Comparison of ENCODE assay signal across 10 cellular contexts in genomic region chr11:130193551-130193950, GRCh38. TPM values are rescaled to one million over a fixed set of nuclear protein-coding genes. Genes with fewer than 3 reads are reported as not detected.
A peak's percentile ranks its signal among the peaks of the same experiment; 100 is the strongest.
DNase-seq lines count a peak whose midpoint lies in the region; ATAC-seq, FAIRE-seq and TF ChIP-seq lines count a peak whose summit lies in the region.
"Not testable (repeated sequence)": the region's sequence is repeated elsewhere in the genome, so short reads cannot be mapped to it uniquely, and the experiment has no call there.
"Had no signal": no experiment of that assay in that cellular context is flagged by ENCODE, and none has a peak within 500 bp of the region (broad histone marks: within the 10 kb centered on the region; RNA-seq: fewer than 3 reads in every experiment).

No MANE protein-coding gene starts in this region.

- ATAC-seq in HepG2, result not testable (repeated sequence)

- BruUV-seq in HepG2 (replicated peaks; lab: Mats Ljungman, UMichigan), result not testable (repeated sequence)

- not testable (repeated sequence) for H3K79me2 ChIP-seq in hepatocyte; HepG2 (ENCODE audit: insufficient read depth, low read length)

- FAIRE-seq in colon (lab: Jason Lieb, UNC) (peak; percentile 92), small intestine (lab: Jason Lieb, UNC) (peak; percentile 98)
- not testable (repeated sequence) for FAIRE-seq in HepG2 (lab: Jason Lieb, UNC)

- TF ChIP-seq EP300 in HepG2 (IDR thresholded peaks at IDR 0.05; ENCODE audit: low read depth in 2 of 2, low read length in 2 of 2); HepG2 (CRISPR knock-in tag; IDR thresholded peaks at IDR 0.05; ENCODE audit: borderline replicate concordance): not testable (repeated sequence)

- H4K20me1 ChIP-seq in hepatocyte (ENCODE audit: insufficient read depth, poor library complexity, severe bottlenecking); HepG2 (ENCODE audit: insufficient read depth, low read length): not testable (repeated sequence)

- not testable (repeated sequence) for H3K4me2 ChIP-seq in hepatocyte; HepG2 (ENCODE audit: low read depth, low read length)

- in situ Hi-C loops in HepG2 (cut with HindIII; ENCODE audit: extremely low pct_ligation_motif_present, low pct_unique_long_range_greater_than_20kb), result not testable (repeated sequence)

- POLR2A ChIA-PET in HepG2 (lab: Yijun Ruan, JAX), result interaction anchor here (0.7 to 2.6 kb wide), 7 partner anchors 8 to 50 kb away, joined by 3 to 33 read pairs (median 4); no protein-coding TSS in a partner anchor

- 94% methylated on average over 14 of the region's 14 CpGs for WGBS in hepatocyte (ENCODE audit: low lambda C conversion rate, missing lambda C conversion rate)
- 89% methylated on average over 14 of the region's 14 CpGs for WGBS in HepG2 (ENCODE audit: low lambda C conversion rate)
- WGBS in small intestine, 3 donors, result 51 to 79% (median 59%) methylated on average over 14 of the region's 14 CpGs

- H3K9me2 ChIP-seq in hepatocyte (replicated peaks; ENCODE audit: insufficient read depth), result not testable (repeated sequence)

- H3K9ac ChIP-seq in duodenal mucosa (ENCODE audit: low read depth in 1 of 2, low read length in 2 of 2); mucosa of rectum (ENCODE audit: low read depth in 1 of 2, low read length in 2 of 2): not testable (repeated sequence)
- H3K9ac ChIP-seq in HepG2 (ENCODE audit: insufficient read depth, low read depth, low read length), result peak overlapping the region; percentile 12; the same call in 1 of the 2 replicates

- H2AFZ ChIP-seq in hepatocyte; HepG2 (ENCODE audit: low read length): not testable (repeated sequence)

- CTCF ChIA-PET in HepG2 (lab: Yijun Ruan, JAX; ENCODE audit: low intra/inter-chr PET ratio, low total read pairs), result not testable (repeated sequence)

- TF ChIP-seq POLR2A in Peyer's patch (IDR thresholded peaks at IDR 0.05); HepG2 (IDR thresholded peaks at IDR 0.05; ENCODE audit: insufficient read depth in 1 of 2, low read depth in 2 of 2, low read length in 2 of 2): not testable (repeated sequence)

- TF ChIP-seq RAD21 in HepG2 (CRISPR knock-in tag; IDR thresholded peaks at IDR 0.05), result not testable (repeated sequence)

- H3K9me3 ChIP-seq in Peyer's patch; duodenal mucosa (ENCODE audit: control insufficient read depth in 1 of 2, low read length in 2 of 2); hepatocyte (ENCODE audit: low read depth); HepG2 (ENCODE audit: low read length); mucosa of rectum (ENCODE audit: control insufficient read depth in 2 of 2, low read length in 2 of 2); small intestine (ENCODE audit: control insufficient read depth, low read depth): not testable (repeated sequence)

- peaks cover 0 to 63% (median 0%) of the 10 kb centered on the region in 3 donors for H3K36me3 ChIP-seq in Peyer's patch
- peaks cover 26 to 69% of the 10 kb centered on the region in 2 donors for H3K36me3 ChIP-seq in duodenal mucosa (ENCODE audit: control insufficient read depth in 1 of 2, insufficient read depth in 2 of 2, low read length in 2 of 2)
- H3K36me3 ChIP-seq in hepatocyte (replicated peaks; ENCODE audit: insufficient read depth, low read depth); HepG2 (replicated peaks in 1 of 2; ENCODE audit: control insufficient read depth in 1 of 2, insufficient read depth in 2 of 2, low read length in 2 of 2): not testable (repeated sequence)
- peaks cover 54 to 56% of the 10 kb centered on the region in 2 donors for H3K36me3 ChIP-seq in mucosa of rectum (ENCODE audit: control insufficient read depth in 2 of 2, insufficient read depth in 2 of 2, low read length in 2 of 2)
- peaks cover 5 to 28% of the 10 kb centered on the region in 2 donors for H3K36me3 ChIP-seq in small intestine (ENCODE audit: control insufficient read depth in 2 of 2, insufficient read depth in 2 of 2, low read length in 2 of 2)

- H3K27ac ChIP-seq in Peyer's patch, result peak overlapping the region in 3 of 4 donors; percentile 46 to 99 (median 98)
- H3K27ac ChIP-seq in duodenal mucosa (ENCODE audit: low read depth, low read length), result peak overlapping the region; percentile 62
- peak overlapping the region; percentile 50 for H3K27ac ChIP-seq in hepatocyte
- H3K27ac ChIP-seq in HepG2 (ENCODE audit: extremely low read length, insufficient read depth, low read length), result peak overlapping the region; percentile 72
- H3K27ac ChIP-seq in mucosa of rectum (ENCODE audit: low read depth in 2 of 2, low read length in 2 of 2), result peak overlapping the region; percentile 2 to 48
- peak overlapping the region in 1 of 2 donors; percentile 54 for H3K27ac ChIP-seq in small intestine (ENCODE audit: low read depth in 1 of 2, low read length in 1 of 2)

- H3K4me3 ChIP-seq in Peyer's patch; duodenal mucosa (ENCODE audit: low read depth in 1 of 2, low read length in 2 of 2); hepatocyte; HepG2 (replicated peaks in 1 of 3; ENCODE audit: insufficient read depth in 1 of 3, low read depth in 2 of 3, low read length in 3 of 3); mucosa of rectum (ENCODE audit: low read length in 2 of 2); small intestine (ENCODE audit: low read depth in 1 of 2, low read length in 2 of 2): not testable (repeated sequence)

- not testable (repeated sequence) for H3K27me3 ChIP-seq in Peyer's patch; duodenal mucosa (ENCODE audit: control insufficient read depth in 1 of 2, insufficient read depth in 2 of 2, low read length in 2 of 2); hepatocyte; HepG2 (ENCODE audit: control insufficient read depth in 1 of 2, insufficient read depth in 2 of 2, low read length in 2 of 2); mucosa of rectum (ENCODE audit: control insufficient read depth in 2 of 2, insufficient read depth in 2 of 2, low read length in 2 of 2); small intestine (ENCODE audit: control insufficient read depth in 2 of 2, insufficient read depth in 2 of 2, low read length in 2 of 2)

- H3K4me1 ChIP-seq in Peyer's patch (peaks cover 0 to 28% (median 8%) of the 10 kb centered on the region in 4 donors), duodenal mucosa (ENCODE audit: control insufficient read depth in 1 of 2, insufficient read depth in 2 of 2, low read length in 2 of 2) (peaks cover 35 to 37% of the 10 kb centered on the region in 2 donors), HepG2 (ENCODE audit: insufficient read depth, low read length) (peaks cover 50% of the 10 kb centered on the region), mucosa of rectum (ENCODE audit: control insufficient read depth in 2 of 2, insufficient read depth in 2 of 2, low read length in 2 of 2) (peaks cover 20 to 30% of the 10 kb centered on the region in 2 donors)
- H3K4me1 ChIP-seq in hepatocyte (ENCODE audit: insufficient read depth); small intestine (ENCODE audit: control insufficient read depth in 2 of 2, insufficient read depth in 1 of 2, low read depth in 1 of 2, low read length in 1 of 2): not testable (repeated sequence)

- DNase-seq in Peyer's patch (peak in 1 of 3 donors; percentile 66), small intestine (peak; percentile 50)
- DNase-seq in hepatocyte (ENCODE audit: low spot score); HepG2 (ENCODE audit: low spot score): not testable (repeated sequence)

- intact Hi-C loops in HepG2 (cut with micrococcal nuclease; ENCODE audit: unreplicated experiment), result not testable (repeated sequence)

- TF ChIP-seq CTCF in Peyer's patch (IDR thresholded peaks at IDR 0.05); hepatocyte (IDR thresholded peaks at IDR 0.05; ENCODE audit: poor library complexity); HepG2 (CRISPR knock-in tag; IDR thresholded peaks at IDR 0.05): not testable (repeated sequence)

RNA-seq across cellular contexts. Expression of gene ST14, which starts 34.0 kb away (rescaled TPM):
- total RNA-seq in Peyer's patch, result 100 to 1,000 TPM; 104 to 469 (median 424) TPM
- 80.8 and 85.2 TPM in 2 replicates for total RNA-seq in hepatocyte
- 81.4 and 93.3 TPM in 2 replicates for polyA plus RNA-seq in hepatocyte
- total RNA-seq in HepG2 (2016; rRNA removed; fragmentation: Illumina TruSeq; extraction: Trizol), result 0.69 and 1.4 TPM in 2 replicates
- 0.26 and 0.30 TPM in 2 replicates for total RNA-seq in HepG2 (2016; cell fraction: cytosol; rRNA removed; fragmentation: Illumina TruSeq; extraction: Trizol; ENCODE audit: low read depth)
- total RNA-seq in HepG2 (2016; cell fraction: insoluble cytoplasmic fraction; rRNA removed; fragmentation: Illumina TruSeq; extraction: Trizol), result 0.55 and 1.3 TPM in 2 replicates
- 0.65 and 0.72 TPM in 2 replicates for total RNA-seq in HepG2 (2016; cell fraction: membrane; rRNA removed; fragmentation: Illumina TruSeq; extraction: Trizol)
- 0.94 and 0.99 TPM in 2 replicates for total RNA-seq in HepG2 (2016; cell fraction: nucleus; rRNA removed; fragmentation: Illumina TruSeq; extraction: Trizol)
- 0.88 and 1.1 TPM in 2 replicates for polyA plus RNA-seq in HepG2 (2011; rRNA removed)
- polyA plus RNA-seq in HepG2 (2011; cell fraction: cytosol; rRNA removed), result 0.90 and 1.3 TPM in 2 replicates
- 2.7 and 3.0 TPM in 2 replicates for polyA plus RNA-seq in HepG2 (2011; cell fraction: nucleus; rRNA removed)
- 0.76 and 1.3 TPM in 2 replicates for polyA plus RNA-seq in HepG2 (2012)
- 0.14 and 0.15 TPM in 2 replicates for polyA plus RNA-seq in HepG2 (2016; cell fraction: cytosol; fragmentation: Illumina TruSeq; extraction: Trizol; ENCODE audit: low read depth)
- 0.84 and 1.1 TPM in 2 replicates for polyA plus RNA-seq in HepG2 (2016; cell fraction: insoluble cytoplasmic fraction; fragmentation: Illumina TruSeq; extraction: Trizol; ENCODE audit: low read depth)
- polyA plus RNA-seq in HepG2 (2016; cell fraction: membrane; fragmentation: Illumina TruSeq; extraction: Trizol; ENCODE audit: low read depth), result 0.31 and 0.55 TPM in 2 replicates
- 2.0 and 2.6 TPM in 2 replicates for polyA plus RNA-seq in HepG2 (2016; cell fraction: nucleus; fragmentation: Illumina TruSeq; extraction: Trizol; ENCODE audit: insufficient read depth, low read depth)
- 2.0 and 3.1 TPM in 2 replicates for polyA minus RNA-seq in HepG2 (2011; rRNA and poly(A)+ RNA removed; ENCODE audit: low replicate concordance)
- 0.62 and 0.79 TPM in 2 replicates for polyA minus RNA-seq in HepG2 (2011; cell fraction: cytosol; rRNA and poly(A)+ RNA removed)
- 0.64 and 0.87 TPM in 2 replicates for polyA minus RNA-seq in HepG2 (2011; cell fraction: nucleus; rRNA and poly(A)+ RNA removed)
- 100 to 1,000 TPM in 2 of 3 donors, 10 to 100 TPM in 1; 97.8 to 169 (median 116) TPM for polyA plus RNA-seq in small intestine
- total RNA-seq: CD4-positive, CD25-positive, alpha-beta regulatory T cell had no signal
- polyA plus RNA-seq: AG04450; CD8-positive, alpha-beta memory T cell had no signal

Comparison
In these comparisons a context has a peak if more than half of its experiments do, and no peak if none do; other contexts are left out.
1. RNA of gene ST14, which starts 34.0 kb away (total RNA-seq): 104 to 469 TPM in Peyer's patch and 80.8 to 85.2 TPM in hepatocyte; 0.26 to 1.4 TPM in HepG2; every median in the first group is over 10 times any median in the second.